ENCODE assay signal across 15 cellular contexts in the genomic region with DNA sequence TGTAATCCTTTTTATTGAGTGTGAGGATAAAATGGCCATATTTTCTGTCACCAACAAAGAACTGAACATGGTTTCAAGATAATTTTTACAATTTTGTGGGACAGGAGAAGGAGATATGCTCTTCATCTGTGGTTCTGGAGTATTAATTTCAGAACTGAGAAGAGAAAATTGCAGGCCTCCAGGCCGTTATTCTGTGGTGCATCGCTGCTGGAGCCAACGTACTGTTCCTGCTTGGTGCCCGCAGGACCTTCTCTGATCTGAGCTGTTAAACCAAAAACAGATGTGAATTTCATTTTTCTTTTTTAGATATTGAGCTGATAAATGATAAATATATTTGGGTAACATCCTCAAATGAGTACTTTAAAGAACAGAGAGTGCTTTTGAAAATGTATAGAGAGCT.
DNase-seq lines count a peak whose midpoint lies in the region; ATAC-seq lines count a peak whose summit lies in the region.
"Had no signal": no experiment of that assay in that cellular context is flagged by ENCODE, and none has a peak within 500 bp of the region (broad histone marks: within the 10 kb centered on the region; RNA-seq: fewer than 3 reads in every experiment).

No MANE protein-coding gene starts in this region.

- H3K4me1 ChIP-seq in CD4-positive, CD25-positive, alpha-beta regulatory T cell (ENCODE audit: control insufficient read depth, insufficient read depth, low read length, poor library complexity, severe bottlenecking) = peaks cover 88% of the 10 kb centered on the region
- H3K4me1 ChIP-seq: tibial artery had no signal

- POLR2A ChIA-PET in activated naive CD8-positive, alpha-beta T cell treated with anti-CD3 and anti-CD28 coated beads, Interleukin-2, amount 10 ng/mL, durations not matched to agents 7 days and 5 days (lab: Charles Lee) = interaction anchor here (0.7 to 13.8 kb wide), 12 partner anchors 8 to 162 kb away, joined by 3 to 323 read pairs (median 4); a partner anchor contains a TSS

- ATAC-seq in CD4-positive, CD25-positive, alpha-beta regulatory T cell (ENCODE audit: low read depth in 2 of 2) = no peak
- ATAC-seq in GM18868 (IDR thresholded peaks at IDR 0.05; ENCODE audit: unreplicated experiment) (peak; percentile 36), HG03354 (IDR thresholded peaks at IDR 0.05; ENCODE audit: poor library complexity, severe bottlenecking, unreplicated experiment) (no peak), HG02970 (IDR thresholded peaks at IDR 0.05; ENCODE audit: low FRiP score, unreplicated experiment) (no peak), GM19455 (IDR thresholded peaks at IDR 0.05; ENCODE audit: unreplicated experiment) (no peak)
- ATAC-seq in activated naive CD8-positive, alpha-beta T cell treated with anti-CD3 and anti-CD28 coated beads, Interleukin-2, amount 10 ng/mL, durations not matched to agents 7 days and 5 days (ENCODE audit: low read depth) = no peak
- ATAC-seq: GM23338 had no signal

- no peak for DNase-seq in CD4-positive, CD25-positive, alpha-beta regulatory T cell
- DNase-seq in activated naive CD8-positive, alpha-beta T cell treated with anti-CD3 and anti-CD28 coated beads, Interleukin-2, amount 10 ng/mL, durations not matched to agents 7 days and 5 days = no peak
- DNase-seq in NCI-H2196 (lab: John Stamatoyannopoulos, UW; ENCODE audit: unreplicated experiment) = no peak
- DNase-seq: amygdala, DMS79, NCI-H187 treated with DMSO at 0.1 percent for 48 hours, NCI-H774, tibial artery had no signal

- H3K9me3 Mint-ChIP-seq in CD4-positive, CD25-positive, alpha-beta regulatory T cell = no peaks in the 10 kb centered on the region
- H3K9me3 Mint-ChIP-seq in IgD-negative memory B cell = peaks cover 2 to 12% (median 3%) of the 10 kb centered on the region in 3 donors
- H3K9me3 Mint-ChIP-seq in activated naive CD8-positive, alpha-beta T cell treated with anti-CD3 and anti-CD28 coated beads, Interleukin-2, amount 10 ng/mL, durations not matched to agents 7 days and 5 days = no peaks in the 10 kb centered on the region
- H3K9me3 Mint-ChIP-seq: GM23338 had no signal

- H3K4me3 Mint-ChIP-seq in CD4-positive, CD25-positive, alpha-beta regulatory T cell = peak overlapping the region in 3 of 4 donors; percentile 62 to 78 (median 63)
- H3K4me3 Mint-ChIP-seq in IgD-negative memory B cell = peak overlapping the region in 1 of 4 donors; percentile 59
- peak overlapping the region; percentile 45 for H3K4me3 Mint-ChIP-seq in activated naive CD8-positive, alpha-beta T cell treated with anti-CD3 and anti-CD28 coated beads, Interleukin-2, amount 10 ng/mL, durations not matched to agents 7 days and 5 days
- H3K4me3 Mint-ChIP-seq: GM23338 had no signal

- peak overlapping the region; percentile 65 for H3K4me3 ChIP-seq in CD4-positive, CD25-positive, alpha-beta regulatory T cell (ENCODE audit: low read depth, low read length)
- H3K4me3 ChIP-seq: GM23338, tibial artery had no signal

- peaks cover 61% of the 10 kb centered on the region for H3K36me3 Mint-ChIP-seq in CD4-positive, CD25-positive, alpha-beta regulatory T cell
- peaks cover 14% of the 10 kb centered on the region for H3K36me3 Mint-ChIP-seq in IgD-negative memory B cell
- peaks cover 45% of the 10 kb centered on the region for H3K36me3 Mint-ChIP-seq in activated naive CD8-positive, alpha-beta T cell treated with anti-CD3 and anti-CD28 coated beads, Interleukin-2, amount 10 ng/mL, durations not matched to agents 7 days and 5 days

- H3K36me3 ChIP-seq in CD4-positive, CD25-positive, alpha-beta regulatory T cell (ENCODE audit: control insufficient read depth, insufficient read depth, low read length) = peaks cover 57% of the 10 kb centered on the region
- H3K36me3 ChIP-seq: tibial artery had no signal

- peak overlapping the region in 2 of 3 donors; percentile 86 to 98 for H3K27ac Mint-ChIP-seq in CD4-positive, CD25-positive, alpha-beta regulatory T cell
- peak overlapping the region; percentile 22 to 78 (median 77) for H3K27ac Mint-ChIP-seq in IgD-negative memory B cell
- H3K27ac Mint-ChIP-seq in activated naive CD8-positive, alpha-beta T cell treated with anti-CD3 and anti-CD28 coated beads, Interleukin-2, amount 10 ng/mL, durations not matched to agents 7 days and 5 days = peak overlapping the region; percentile 81
- H3K27ac Mint-ChIP-seq: GM23338, progenitor cell of endocrine pancreas had no signal

- H3K27me3 Mint-ChIP-seq in CD4-positive, CD25-positive, alpha-beta regulatory T cell = no peaks in the 10 kb centered on the region
- no peaks in the 10 kb centered on the region for H3K27me3 Mint-ChIP-seq in IgD-negative memory B cell
- H3K27me3 Mint-ChIP-seq in activated naive CD8-positive, alpha-beta T cell treated with anti-CD3 and anti-CD28 coated beads, Interleukin-2, amount 10 ng/mL, durations not matched to agents 7 days and 5 days = no peaks in the 10 kb centered on the region

- no peaks in the 10 kb centered on the region for H3K27me3 ChIP-seq in CD4-positive, CD25-positive, alpha-beta regulatory T cell (ENCODE audit: control insufficient read depth, insufficient read depth, low read length)
- H3K27me3 ChIP-seq: tibial artery had no signal

- peaks cover 0 to 3% of the 10 kb centered on the region in 2 experiments for H3K9me3 ChIP-seq in CD4-positive, CD25-positive, alpha-beta regulatory T cell (ENCODE audit: control insufficient read depth in 2 of 2, low read length in 2 of 2)
- H3K9me3 ChIP-seq: tibial artery had no signal

- peak overlapping the region; percentile 97 for H3K27ac ChIP-seq in CD4-positive, CD25-positive, alpha-beta regulatory T cell (ENCODE audit: insufficient read depth, low read length, poor library complexity, severe bottlenecking)
- H3K27ac ChIP-seq: tibial artery had no signal

- H3K4me1 Mint-ChIP-seq in CD4-positive, CD25-positive, alpha-beta regulatory T cell = peaks cover 31 to 99% (median 85%) of the 10 kb centered on the region in 4 donors
- H3K4me1 Mint-ChIP-seq in IgD-negative memory B cell = peaks cover 38 to 72% (median 46%) of the 10 kb centered on the region in 3 donors
- H3K4me1 Mint-ChIP-seq in activated naive CD8-positive, alpha-beta T cell treated with anti-CD3 and anti-CD28 coated beads, Interleukin-2, amount 10 ng/mL, durations not matched to agents 7 days and 5 days = peaks cover 90% of the 10 kb centered on the region
- H3K4me1 Mint-ChIP-seq: GM23338 had no signal
